13 cellular contexts compared by ENCODE assay signal in genomic region chr2:55163895-55164509, GRCh38.
DNase-seq lines count a peak whose midpoint lies in the region; ATAC-seq, FAIRE-seq and TF ChIP-seq lines count a peak whose summit lies in the region.
"Had no signal": no experiment of that assay in that cellular context is flagged by ENCODE, and none has a peak within 500 bp of the region (broad histone marks: within the 10 kb centered on the region; RNA-seq: fewer than 3 reads in every experiment).

No MANE protein-coding gene starts in this region.

- no peak overlapping the region for H4K91ac ChIP-seq in H1 (replicated peaks; ENCODE audit: insufficient read length, low read length)

- H3K9ac ChIP-seq in H1 (replicated peaks in 1 of 4; ENCODE audit: extremely low read depth in 1 of 4, low read depth in 3 of 4, low read length in 3 of 4): no peak overlapping the region

- no peak overlapping the region for H3K23ac ChIP-seq in H1 (ENCODE audit: insufficient read length)

- H3K4me3 ChIP-seq in AG04450 (ENCODE audit: low read depth, low read length): no peak overlapping the region
- H3K4me3 ChIP-seq in H1 (ENCODE audit: extremely low read depth in 1 of 4, insufficient read depth in 2 of 4, low read depth in 3 of 4, low read length in 4 of 4): no peak overlapping the region

- no peak for TF ChIP-seq CTCF in AG04450 (IDR thresholded peaks at IDR 0.05; ENCODE audit: low read depth, low read length)
- no peak for TF ChIP-seq CTCF in H1 (IDR thresholded peaks at IDR 0.05; ENCODE audit: control extremely low read depth in 1 of 3, insufficient read depth in 1 of 3, low read depth in 1 of 3, low read length in 3 of 3)
- TF ChIP-seq CTCF in nephron (IDR thresholded peaks at IDR 0.05; ENCODE audit: unreplicated experiment in 3 of 3): no peak
- TF ChIP-seq CTCF in GM13976 (IDR thresholded peaks at IDR 0.05; ENCODE audit: borderline replicate concordance, control extremely low read depth, extremely low read depth, insufficient read depth, missing control alignments): no peak

- no peaks in the 10 kb centered on the region for H3K36me3 ChIP-seq in H1 (ENCODE audit: control insufficient read depth in 2 of 4, insufficient read depth in 4 of 4, low read length in 3 of 4)

- H2AK5ac ChIP-seq in H1 (ENCODE audit: low read depth, low read length): no peak overlapping the region

- H3K27ac Mint-ChIP-seq in nephron: peak overlapping the region; percentile 92 to 94 (median 93)
- H3K27ac Mint-ChIP-seq in stimulated activated naive B cell treated with anti-CD40 and anti-IgM and Interleukin-4, amounts not matched to agents 10 μg/mL and 1 μg/mL and 100 μg/mL, for 72 hours: no peak overlapping the region
- H3K27ac Mint-ChIP-seq: CD8-positive, alpha-beta memory T cell had no signal

- H3K27me3 Mint-ChIP-seq in nephron (ENCODE audit: low read depth): no peaks in the 10 kb centered on the region
- no peaks in the 10 kb centered on the region for H3K27me3 Mint-ChIP-seq in stimulated activated naive B cell treated with anti-CD40 and anti-IgM and Interleukin-4, amounts not matched to agents 10 μg/mL and 1 μg/mL and 100 μg/mL, for 72 hours
- H3K27me3 Mint-ChIP-seq: CD8-positive, alpha-beta memory T cell had no signal

- no peak for ATAC-seq in stimulated activated naive B cell treated with anti-CD40 and anti-IgM and Interleukin-4, amounts not matched to agents 10 μg/mL and 1 μg/mL and 100 μg/mL, for 72 hours (replicated peaks)

- H3K18ac ChIP-seq in H1 (ENCODE audit: extremely low read depth, low read length): no peak overlapping the region

- H3K4me2 ChIP-seq in H1 (ENCODE audit: insufficient read depth in 1 of 2, low read depth in 2 of 2, low read length in 2 of 2): no peak overlapping the region

- H3K9me3 Mint-ChIP-seq in nephron: no peaks in the 10 kb centered on the region
- H3K9me3 Mint-ChIP-seq in stimulated activated naive B cell treated with anti-CD40 and anti-IgM and Interleukin-4, amounts not matched to agents 10 μg/mL and 1 μg/mL and 100 μg/mL, for 72 hours: no peaks in the 10 kb centered on the region
- H3K9me3 Mint-ChIP-seq: CD8-positive, alpha-beta memory T cell had no signal

- no peak for TF ChIP-seq POLR2A in H1 (IDR thresholded peaks at IDR 0.05; ENCODE audit: control extremely low read depth in 1 of 2, low read depth in 2 of 2, low read length in 2 of 2)

- H3K79me1 ChIP-seq in H1 (ENCODE audit: low read depth, low read length): no peaks in the 10 kb centered on the region

- peaks cover 0 to 19% (median 8%) of the 10 kb centered on the region in 4 experiments; a peak in 4 of 7 replicates for H3K4me1 ChIP-seq in H1 (replicated peaks in 1 of 4; ENCODE audit: control insufficient read depth in 3 of 4, insufficient read depth in 4 of 4, low read length in 3 of 4)

- peaks cover 80% of the 10 kb centered on the region for H3K4me1 Mint-ChIP-seq in nephron
- peaks cover 1 to 5% of the 10 kb centered on the region in 2 donors for H3K4me1 Mint-ChIP-seq in stimulated activated naive B cell treated with anti-CD40 and anti-IgM and Interleukin-4, amounts not matched to agents 10 μg/mL and 1 μg/mL and 100 μg/mL, for 72 hours

- H3K56ac ChIP-seq in H1 (replicated peaks; ENCODE audit: insufficient read length, low read depth, low read length): no peak overlapping the region

- no peak overlapping the region for H3K4ac ChIP-seq in H1 (replicated peaks; ENCODE audit: insufficient read length, low read depth, low read length)

- H2BK5ac ChIP-seq in H1 (ENCODE audit: low read depth, low read length): no peak overlapping the region

- no peaks in the 10 kb centered on the region for H3K36me3 Mint-ChIP-seq in nephron (ENCODE audit: low read depth)
- no peaks in the 10 kb centered on the region for H3K36me3 Mint-ChIP-seq in stimulated activated naive B cell treated with anti-CD40 and anti-IgM and Interleukin-4, amounts not matched to agents 10 μg/mL and 1 μg/mL and 100 μg/mL, for 72 hours
- H3K36me3 Mint-ChIP-seq: CD8-positive, alpha-beta memory T cell had no signal

- no peaks in the 10 kb centered on the region for H3K9me3 ChIP-seq in AG04450 (ENCODE audit: control insufficient read depth, insufficient read depth, low read length)
- H3K9me3 ChIP-seq in H1 (ENCODE audit: insufficient read depth in 2 of 2, low read depth in 1 of 2, low read length in 1 of 2): no peaks in the 10 kb centered on the region

- no peak overlapping the region for H4K5ac ChIP-seq in H1 (ENCODE audit: insufficient read length, low read depth, low read length)

- no peak overlapping the region for H2BK15ac ChIP-seq in H1 (ENCODE audit: low read length)

- FAIRE-seq in H1 (lab: Jason Lieb, UNC): no peak

- no peak overlapping the region for H3K14ac ChIP-seq in H1 (ENCODE audit: insufficient read length)

- H3K27ac ChIP-seq in AG04450 (ENCODE audit: low read depth, low read length): peak overlapping the region; percentile 77
- H3K27ac ChIP-seq in H1 (ENCODE audit: low read depth, low read length): no peak overlapping the region

- CTCF ChIA-PET in AG04450 (lab: Charles Lee) (interaction anchor here (1.2 to 2.1 kb wide), 3 partner anchors 13 to 264 kb away, joined by 4 to 7 read pairs (median 4); no protein-coding TSS in a partner anchor), H1 (lab: Charles Lee; ENCODE audit: partially characterized antibody) (interaction anchor here (0.6 to 2.0 kb wide), 11 partner anchors 11 to 458 kb away, joined by 3 to 5 read pairs (median 3); partner anchors contain the start of gene RTN4)

- H2BK12ac ChIP-seq in H1 (ENCODE audit: low read depth, low read length): no peak overlapping the region

- H3K27me3 ChIP-seq in AG04450 (ENCODE audit: control insufficient read depth, insufficient read depth, low read length): no peaks in the 10 kb centered on the region
- no peaks in the 10 kb centered on the region for H3K27me3 ChIP-seq in H1 (replicated peaks in 1 of 4; ENCODE audit: control insufficient read depth in 3 of 4, extremely low read depth in 1 of 4, insufficient read depth in 3 of 4, low read length in 3 of 4)

- H3K4me3 Mint-ChIP-seq in nephron: no peak overlapping the region
- no peak overlapping the region for H3K4me3 Mint-ChIP-seq in stimulated activated naive B cell treated with anti-CD40 and anti-IgM and Interleukin-4, amounts not matched to agents 10 μg/mL and 1 μg/mL and 100 μg/mL, for 72 hours
- H3K4me3 Mint-ChIP-seq: CD8-positive, alpha-beta memory T cell had no signal

- H4K8ac ChIP-seq in H1 (ENCODE audit: extremely low read depth, insufficient read depth, low read length): no peak overlapping the region

- H3K79me2 ChIP-seq in H1 (ENCODE audit: control insufficient read depth in 1 of 2, insufficient read depth in 2 of 2, low read length in 2 of 2): no peaks in the 10 kb centered on the region

- in situ Hi-C loops in GM13976 (cut with MboI; ENCODE audit: low sequenced_read_pairs, unreplicated experiment): loop anchor here (10.0 to 25.0 kb wide), 2 partner anchors 149 to 252 kb away; no protein-coding TSS in a partner anchor

- no peaks in the 10 kb centered on the region for H3K23me2 ChIP-seq in H1 (ENCODE audit: low read depth, low read length)

- WGBS in H1 (ENCODE audit: extremely low coverage in 1 of 2, insufficient coverage in 1 of 2, insufficient read length in 1 of 2, insufficient replicate concordance in 2 of 2, low coverage in 1 of 2, low lambda C conversion rate in 2 of 2, missing lambda C conversion rate in 1 of 2), 2 experiments: 81% methylated on average over 8 of the region's 8 CpGs; no CpG with 5 or more reads in 1 of the 2 experiments

- no peak for DNase-seq in AG04450 (ENCODE audit: low read depth, low spot score)
- DNase-seq in NCI-H526 treated with DMSO at 0.1 percent for 48 hours (lab: John Stamatoyannopoulos, UW): peak; percentile 78
- DNase-seq in H1 (ENCODE audit: low read depth in 1 of 2, low spot score in 2 of 2): no peak
- no peak for DNase-seq in AG08396 (ENCODE audit: low spot score)
- DNase-seq in anterior cingulate cortex (lab: John Stamatoyannopoulos, UW): no peak
- no peak for DNase-seq in GM13976 (ENCODE audit: low spot score)
- no peak for DNase-seq in stimulated activated naive B cell treated with anti-CD40 and anti-IgM and Interleukin-4, amounts not matched to agents 10 μg/mL and 1 μg/mL and 100 μg/mL, for 72 hours
- DNase-seq: activated effector memory CD4-positive, alpha-beta T cell treated with Interleukin-2 at 50 U/mL for 16 hours; CD8-positive, alpha-beta memory T cell; effector CD8-positive, alpha-beta T cell; NCI-H187 treated with DMSO at 0.1 percent for 48 hours; Right ventricle myocardium superior had no signal

- peak overlapping the region; percentile 33; the same call in 1 of the 2 replicates for H2AFZ ChIP-seq in H1 (ENCODE audit: low read length)

- no peak for TF ChIP-seq EP300 in H1 (IDR thresholded peaks at IDR 0.05; ENCODE audit: borderline replicate concordance in 1 of 2, low read depth in 2 of 2, low read length in 2 of 2)

- H2BK120ac ChIP-seq in H1 (replicated peaks; ENCODE audit: low read depth, low read length): no peak overlapping the region

- H2BK20ac ChIP-seq in H1 (ENCODE audit: low read length): no peak overlapping the region

- no peak for TF ChIP-seq RAD21 in H1 (IDR thresholded peaks at IDR 0.05 in 1 of 2, conservative IDR thresholded peaks at IDR 0.05 in 1 of 2; ENCODE audit: low read depth in 2 of 2, low read length in 2 of 2)

- no peaks in the 10 kb centered on the region for H4K20me1 ChIP-seq in H1 (replicated peaks in 1 of 2; ENCODE audit: control insufficient read depth in 1 of 2, insufficient read depth in 2 of 2, low read length in 2 of 2)

- POLR2A ChIA-PET in AG04450 (lab: Yijun Ruan, JAX): interaction anchor here (1.9 to 9.0 kb wide), 2 partner anchors 44 to 114 kb away, joined by 8 to 79 read pairs; partner anchors contain the start of gene RTN4
- POLR2A ChIA-PET in H1 (lab: Charles Lee; ENCODE audit: partially characterized antibody): interaction anchor here (1.9 kb wide), 1 partner anchor 114 kb away, joined by 10 read pairs; the partner anchor contains the start of gene RTN4

TF ChIP-seq in H1, 55 proteins besides CTCF, POLR2A, EP300 and RAD21 (continues in another document):
- TF ChIP-seq CHD2 (IDR thresholded peaks at IDR 0.05; ENCODE audit: low read length): no peak
- no peak for TF ChIP-seq MAFK (IDR thresholded peaks at IDR 0.05; ENCODE audit: low read depth, low read length)
- no peak for TF ChIP-seq SIRT6 (IDR thresholded peaks at IDR 0.05; ENCODE audit: low read length)
- no peak for TF ChIP-seq FOSL1 (IDR thresholded peaks at IDR 0.05; ENCODE audit: insufficient read depth, low read depth, low read length)
- TF ChIP-seq ASH2L (IDR thresholded peaks at IDR 0.05; ENCODE audit: low read length): no peak
- no peak for TF ChIP-seq POLR2AphosphoS5 (IDR thresholded peaks at IDR 0.05; ENCODE audit: low read depth, low read length)
- TF ChIP-seq CEBPB (IDR thresholded peaks at IDR 0.05; ENCODE audit: low read depth, low read length): no peak
- TF ChIP-seq HDAC6 (IDR thresholded peaks at IDR 0.05; ENCODE audit: low read depth, low read length): no peak
- no peak for TF ChIP-seq RBBP5 (IDR thresholded peaks at IDR 0.05; ENCODE audit: borderline replicate concordance, low read depth, low read length)
- TF ChIP-seq KDM4A (IDR thresholded peaks at IDR 0.05; ENCODE audit: low read depth, low read length, severe bottlenecking): no peak
- TF ChIP-seq BRCA1 (IDR thresholded peaks at IDR 0.05; ENCODE audit: low read depth, low read length): no peak
- TF ChIP-seq SIX5 (IDR thresholded peaks at IDR 0.05; ENCODE audit: low read depth, low read length): no peak
